Comparison of ENCODE assay signal across 32 cellular contexts in the genomic region with DNA sequence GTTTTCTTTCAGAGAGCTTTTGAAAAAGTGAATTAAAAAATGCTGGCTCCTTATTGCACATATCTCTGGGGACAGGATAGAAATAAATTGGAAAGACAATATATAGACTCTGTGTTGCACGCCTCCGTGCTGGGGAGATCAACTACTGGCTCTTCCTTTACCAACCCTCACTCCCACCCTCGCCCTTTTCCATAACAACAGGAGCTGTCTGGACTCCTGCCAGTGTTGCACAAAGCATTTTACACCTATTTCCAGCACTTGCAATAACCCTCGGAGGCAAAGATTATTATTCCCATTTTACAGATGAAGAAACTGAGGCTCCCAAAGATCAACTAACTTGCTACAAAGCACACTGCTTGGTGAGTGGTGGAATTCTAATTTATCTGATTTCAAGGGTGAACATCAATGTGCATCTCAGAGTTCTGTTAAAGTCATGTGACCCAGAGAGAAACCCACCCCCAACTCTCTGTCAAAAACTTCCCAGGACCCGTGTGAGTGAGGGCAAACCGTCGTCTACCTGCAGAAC. TPM values are rescaled to one million over a fixed set of nuclear protein-coding genes. Genes with fewer than 3 reads are reported as not detected.
"Had no signal": no experiment of that assay in that cellular context is flagged by ENCODE, and none has a peak within 500 bp of the region (broad histone marks: within the 10 kb centered on the region; RNA-seq: fewer than 3 reads in every experiment).

No MANE protein-coding gene starts in this region.

- ATAC-seq: activated CD4-positive, CD25-positive, alpha-beta regulatory T cell treated with anti-CD3 and anti-CD28 coated beads, Interleukin-2, amount 50 U/mL, for 24 hours; activated CD8-positive, alpha-beta T cell treated with anti-CD3 and anti-CD28 coated beads for 36 hours; activated naive CD4-positive, alpha-beta T cell treated with anti-CD3 and anti-CD28 coated beads, Interleukin-2, amount 50 U/mL, for 72 hours; activated T-cell treated with anti-CD3 and anti-CD28 coated beads, Interleukin-2, amount 50 U/mL, for 72 hours; effector memory CD8-positive, alpha-beta T cell; foreskin keratinocyte; gastroesophageal sphincter; T-helper 17 cell had no signal

- H3K4me3 ChIP-seq: ascending aorta, breast epithelium, cardiac muscle cell, coronary artery, esophagus muscularis mucosa, gastroesophageal sphincter had no signal

- H3K9me3 ChIP-seq: ascending aorta, breast epithelium, esophagus muscularis mucosa, gastroesophageal sphincter had no signal

- H3K36me3 ChIP-seq: ascending aorta, breast epithelium, cardiac muscle cell, esophagus muscularis mucosa, gastroesophageal sphincter, WERI-Rb-1 had no signal

- H3K27me3 ChIP-seq: ascending aorta had no signal

- H3K4me1 ChIP-seq: breast epithelium had no signal

- FAIRE-seq: endometrium had no signal

- DNase-seq: activated B cell treated with CpG ODN at 0.5 μM for 24 hours; activated CD4-positive, alpha-beta T cell treated with anti-CD3 and anti-CD28 coated beads for 48 hours; activated CD4-positive, alpha-beta T cell treated with anti-CD3 and anti-CD28 coated beads, Interleukin-2, amount 50 U/mL, for 1 hour; activated CD4-positive, alpha-beta T cell treated with anti-CD3 and anti-CD28 coated beads, Interleukin-2, amount 50 U/mL, for 48 hours; activated CD8-positive, alpha-beta T cell treated with anti-CD3 and anti-CD28 coated beads for 36 hours; activated gamma-delta T cell; activated naive CD4-positive, alpha-beta T cell; activated naive CD4-positive, alpha-beta T cell treated with anti-CD3 and anti-CD28 coated beads, Interleukin-2, amount 10 ng/mL, durations not matched to agents 7 days and 5 days; activated naive CD8-positive, alpha-beta T cell treated with anti-CD3 and anti-CD28 coated beads, Interleukin-2, amount 10 ng/mL, durations not matched to agents 7 days and 5 days; activated T-cell treated with anti-CD3 and anti-CD28 coated beads for 4 hours; activated T-cell treated with anti-CD3 and anti-CD28 coated beads, Interleukin-2, amount 50 U/mL, for 24 hours; activated T-cell treated with anti-CD3 and anti-CD28 coated beads, Interleukin-2, amount 50 U/mL, for 72 hours; central memory CD4-positive, alpha-beta T cell; cerebellar nuclear complex; effector CD4-positive, alpha-beta T cell; effector memory CD8-positive, alpha-beta T cell; erythroblast; foreskin keratinocyte; head of caudate nucleus; T-helper 1 cell; T-helper 17 cell; T1000; WERI-Rb-1 had no signal

- H3K27ac ChIP-seq: ascending aorta, breast epithelium, cardiac muscle cell, coronary artery, esophagus muscularis mucosa, foreskin keratinocyte, gastroesophageal sphincter, WERI-Rb-1 had no signal

RNA-seq across cellular contexts. Expression of a gene that starts 4.2 kb away (rescaled TPM):
- total RNA-seq: activated B cell treated with CpG ODN at 0.5 μM for 24 hours; activated CD8-positive, alpha-beta T cell treated with anti-CD3 and anti-CD28 coated beads for 36 hours; activated naive CD4-positive, alpha-beta T cell treated with anti-CD3 and anti-CD28 coated beads, Interleukin-2, amount 50 U/mL, for 72 hours; activated naive CD8-positive, alpha-beta T cell treated with anti-CD3 and anti-CD28 coated beads, Interleukin-2, amount 10 ng/mL, durations not matched to agents 7 days and 5 days; activated T-cell treated with anti-CD3 and anti-CD28 coated beads, Interleukin-2, amount 50 U/mL, for 72 hours; ascending aorta; esophagus muscularis mucosa had no signal
